In the genomic region with DNA sequence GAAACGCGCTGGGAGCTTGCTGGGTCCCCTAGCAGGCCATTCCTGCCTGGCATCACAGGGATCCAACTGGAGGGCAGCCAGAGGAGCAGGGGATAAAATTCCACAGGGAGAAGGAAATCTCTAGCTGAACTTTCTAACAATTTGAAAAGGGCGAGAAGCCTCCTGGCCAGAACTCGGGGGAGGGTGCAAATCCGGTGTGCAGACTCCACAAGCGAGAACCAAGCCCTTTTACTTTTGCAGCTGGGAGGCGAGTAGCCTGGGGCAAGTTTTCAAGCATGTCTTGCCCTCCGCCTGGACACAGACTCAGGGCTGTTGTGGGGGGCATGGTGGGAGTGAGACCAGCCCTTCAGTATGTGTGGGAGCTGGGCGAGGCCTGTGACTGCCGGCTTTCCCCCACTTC, we compare ENCODE assay signal across 18 cellular contexts.
"Had no signal": no experiment of that assay in that cellular context is flagged by ENCODE, and none has a peak within 500 bp of the region (broad histone marks: within the 10 kb centered on the region; RNA-seq: fewer than 3 reads in every experiment).

No MANE protein-coding gene starts in this region.

- H3K9me3 ChIP-seq: pancreas had no signal

- H3K4me3 ChIP-seq: heart right ventricle, mucosa of descending colon, pancreas, sigmoid colon, skin epidermis, stomach had no signal

- H3K27me3 ChIP-seq: heart right ventricle, pancreas, sigmoid colon, stomach had no signal

- H3K27me3 Mint-ChIP-seq: central memory CD8-positive, alpha-beta T cell; naive thymus-derived CD8-positive, alpha-beta T cell; progenitor cell of endocrine pancreas had no signal

- H3K36me3 ChIP-seq: heart right ventricle, pancreas, sigmoid colon had no signal

- H3K27ac Mint-ChIP-seq: naive thymus-derived CD8-positive, alpha-beta T cell; progenitor cell of endocrine pancreas had no signal

- H3K4me1 ChIP-seq: heart right ventricle, pancreas, sigmoid colon had no signal

- H3K4me3 Mint-ChIP-seq: central memory CD8-positive, alpha-beta T cell; naive thymus-derived CD8-positive, alpha-beta T cell; neural crest cell had no signal

- DNase-seq: erythroblast; heart right ventricle; islet precursor cell; mammary epithelial cell; mucosa of descending colon; naive thymus-derived CD8-positive, alpha-beta T cell; occipital lobe; sigmoid colon; stimulated activated CD4-positive, alpha-beta T cell treated with anti-CD3 and anti-CD28 coated beads, Interleukin-12 subunit alpha, Interleukin-12 subunit beta, amount 100 ng/mL, for 4 hours; stimulated activated naive CD4-positive, alpha-beta T cell; stomach; trophoblast cell had no signal

- ATAC-seq: heart right ventricle; left lobe of liver; mucosa of descending colon; naive thymus-derived CD8-positive, alpha-beta T cell; pancreas had no signal

- H3K27ac ChIP-seq: heart right ventricle, pancreas, sigmoid colon, skin epidermis, stomach had no signal
